Comparison of ENCODE assay signal across 11 cellular contexts in genomic region chr17:19379306-19380075, GRCh38. TPM values are rescaled to one million over a fixed set of nuclear protein-coding genes. Genes with fewer than 3 reads are reported as not detected.
DNase-seq lines count a peak whose midpoint lies in the region; ATAC-seq and TF ChIP-seq lines count a peak whose summit lies in the region.
"Had no signal": no experiment of that assay in that cellular context is flagged by ENCODE, and none has a peak within 500 bp of the region (broad histone marks: within the 10 kb centered on the region; RNA-seq: fewer than 3 reads in every experiment).

No MANE protein-coding gene starts in this region.

- no peak for TF ChIP-seq POLR2A in GM18505 (IDR thresholded peaks at IDR 0.05; ENCODE audit: borderline replicate concordance, extremely low read depth, insufficient read depth, insufficient read length)

- no peaks in the 10 kb centered on the region for H3K27me3 ChIP-seq in adipocyte (replicated peaks; ENCODE audit: control insufficient read depth, insufficient read depth, low read length)
- no peaks in the 10 kb centered on the region for H3K27me3 ChIP-seq in left lung

- DNase-seq in activated CD4-positive, alpha-beta T cell treated with anti-CD3 and anti-CD28 coated beads, Interleukin-2, amount 10 ng/mL, durations not matched to agents 24 days and 14 days = no peak
- no peak for DNase-seq in activated CD4-positive, alpha-beta T cell treated with anti-CD3 and anti-CD28 coated beads, Interleukin-2, amount 50 U/mL, for 4 hours
- DNase-seq in adipocyte (ENCODE audit: low read depth) = no peak
- DNase-seq in left lung = no peak
- DNase-seq: cortex of kidney, DMS153 had no signal

- intact Hi-C loops in activated CD4-positive, alpha-beta T cell treated with anti-CD3 and anti-CD28 coated beads, Interleukin-2, amount 10 ng/mL, durations not matched to agents 24 days and 14 days (cut with micrococcal nuclease) = loop anchor here (5.0 kb wide), 1 partner anchor 68 kb away; no protein-coding TSS in a partner anchor
- intact Hi-C loops in left lung (cut with DNase I) = loop anchor here in 1 of 2 donors (10.0 kb wide), 1 partner anchor 65 kb away; no protein-coding TSS in a partner anchor

- peak overlapping the region; percentile 97 for H3K9ac ChIP-seq in adipocyte (ENCODE audit: low read length)

- H3K9me3 ChIP-seq in adipocyte (ENCODE audit: control insufficient read depth, low read length) (no peaks in the 10 kb centered on the region), left lung (no peaks in the 10 kb centered on the region)

- H3K36me3 ChIP-seq in adipocyte (ENCODE audit: control insufficient read depth, insufficient read depth, low read length, severe bottlenecking) (peaks cover 45% of the 10 kb centered on the region), left lung (peaks cover 0 to 52% of the 10 kb centered on the region in 2 donors)

- peak overlapping the region; percentile 48 for H3K27ac Mint-ChIP-seq in activated CD4-positive, alpha-beta T cell treated with anti-CD3 and anti-CD28 coated beads, Interleukin-2, amount 10 ng/mL, durations not matched to agents 24 days and 14 days

- peaks cover 15% of the 10 kb centered on the region for H3K4me1 Mint-ChIP-seq in activated CD4-positive, alpha-beta T cell treated with anti-CD3 and anti-CD28 coated beads, Interleukin-2, amount 10 ng/mL, durations not matched to agents 24 days and 14 days

- H3K4me3 ChIP-seq in adipocyte (ENCODE audit: low read length) (peak overlapping the region; percentile 85), left lung (peak overlapping the region; percentile 81 to 91)

- no peak for TF ChIP-seq CTCF in left lung (IDR thresholded peaks at IDR 0.05)

- H3K4me3 Mint-ChIP-seq in activated CD4-positive, alpha-beta T cell treated with anti-CD3 and anti-CD28 coated beads, Interleukin-2, amount 10 ng/mL, durations not matched to agents 24 days and 14 days = peak overlapping the region; percentile 98

- no peaks in the 10 kb centered on the region for H3K27me3 Mint-ChIP-seq in activated CD4-positive, alpha-beta T cell treated with anti-CD3 and anti-CD28 coated beads, Interleukin-2, amount 10 ng/mL, durations not matched to agents 24 days and 14 days

- peaks cover 27% of the 10 kb centered on the region for H3K4me1 ChIP-seq in adipocyte (ENCODE audit: control insufficient read depth, insufficient read depth, low read length)
- H3K4me1 ChIP-seq in left lung = peaks cover 10 to 47% of the 10 kb centered on the region in 2 donors

- H3K27ac ChIP-seq in left lung (peak overlapping the region; percentile 95 to 98), temporal lobe (ENCODE audit: low read depth, low read length) (peak overlapping the region; percentile 65)

- no peaks in the 10 kb centered on the region for H3K9me3 Mint-ChIP-seq in activated CD4-positive, alpha-beta T cell treated with anti-CD3 and anti-CD28 coated beads, Interleukin-2, amount 10 ng/mL, durations not matched to agents 24 days and 14 days

- peaks cover 30% of the 10 kb centered on the region for H3K36me3 Mint-ChIP-seq in activated CD4-positive, alpha-beta T cell treated with anti-CD3 and anti-CD28 coated beads, Interleukin-2, amount 10 ng/mL, durations not matched to agents 24 days and 14 days (ENCODE audit: low read depth)

- ATAC-seq in left lung (no peak), HG02798 (IDR thresholded peaks at IDR 0.05; ENCODE audit: poor library complexity, unreplicated experiment) (no peak), HG03432 (IDR thresholded peaks at IDR 0.05; ENCODE audit: unreplicated experiment) (no peak), GM18505 (IDR thresholded peaks at IDR 0.05; ENCODE audit: unreplicated experiment) (no peak)

RNA-seq across cellular contexts. Expression of gene MAPK7, which starts 1.2 kb away (rescaled TPM):
- total RNA-seq in activated CD4-positive, alpha-beta T cell treated with anti-CD3 and anti-CD28 coated beads, Interleukin-2, amount 10 ng/mL, durations not matched to agents 24 days and 14 days = 20.5 and 22.6 TPM in 2 replicates
- total RNA-seq in left lung = 10 to 100 TPM; 23.6 to 33.8 TPM
- total RNA-seq in temporal lobe = 18.2 TPM

RNA-seq across cellular contexts. Expression of gene MFAP4, which starts 7.5 kb away (rescaled TPM):
- not detected in 2 replicates for total RNA-seq in activated CD4-positive, alpha-beta T cell treated with anti-CD3 and anti-CD28 coated beads, Interleukin-2, amount 10 ng/mL, durations not matched to agents 24 days and 14 days
- 100 to 1,000 TPM in 1 of 2 donors, 10 to 100 TPM in 1; 91.0 to 153 TPM for total RNA-seq in left lung
- total RNA-seq in temporal lobe = 2.0 TPM
- total RNA-seq: HT1080 had no signal

RNA-seq across cellular contexts. Expression of gene B9D1, which starts 17.0 kb away (rescaled TPM):
- 6.1 and 6.3 TPM in 2 replicates for total RNA-seq in activated CD4-positive, alpha-beta T cell treated with anti-CD3 and anti-CD28 coated beads, Interleukin-2, amount 10 ng/mL, durations not matched to agents 24 days and 14 days
- 10 to 100 TPM; 11.4 to 14.1 TPM for total RNA-seq in left lung
- 7.9 TPM for total RNA-seq in temporal lobe

RNA-seq across cellular contexts. Expression of gene RNF112, which starts 31.5 kb away (rescaled TPM):
- 0.40 TPM in 1 of 2 replicates, not detected in the other for total RNA-seq in activated CD4-positive, alpha-beta T cell treated with anti-CD3 and anti-CD28 coated beads, Interleukin-2, amount 10 ng/mL, durations not matched to agents 24 days and 14 days
- total RNA-seq in left lung (1 to 10 TPM; 2.1 to 3.4 TPM), temporal lobe (21.6 TPM)
- total RNA-seq: HT1080 had no signal

Comparison
In these comparisons a context has a peak if more than half of its experiments do, and no peak if none do; other contexts are left out.
1. RNA of gene MFAP4, which starts 7.5 kb away (total RNA-seq): 91.0 to 153 TPM in left lung; 2.0 TPM in temporal lobe (single experiment) and not detected in activated CD4-positive, alpha-beta T cell treated with anti-CD3 and anti-CD28 coated beads, Interleukin-2, amount 10 ng/mL, durations not matched to agents 24 days and 14 days; every median in the first group is over 10 times any median in the second.